In the genomic region with DNA sequence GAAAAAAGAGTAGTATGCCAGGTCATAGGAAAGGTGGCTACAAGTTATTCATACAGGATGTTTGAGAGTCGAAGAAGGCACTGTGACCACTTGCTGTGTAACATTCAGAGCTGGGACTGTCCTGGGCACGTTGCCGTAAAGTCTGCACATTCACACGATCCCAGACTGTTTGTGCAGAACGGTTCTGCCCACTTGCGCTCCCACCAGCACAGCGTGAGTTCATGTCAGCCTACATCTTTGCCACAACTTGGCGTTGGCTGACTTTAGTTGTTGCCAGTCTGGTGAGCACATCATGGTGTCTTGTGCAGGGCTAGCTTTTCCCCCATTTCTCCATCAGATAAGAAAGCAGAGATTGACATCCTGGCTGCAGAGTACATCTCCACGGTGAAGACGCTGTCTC, we compare ENCODE assay signal across 28 cellular contexts. TPM values are rescaled to one million over a fixed set of nuclear protein-coding genes. Genes with fewer than 3 reads are reported as not detected.
DNase-seq lines count a peak whose midpoint lies in the region; ATAC-seq, FAIRE-seq and TF ChIP-seq lines count a peak whose summit lies in the region.
"Had no signal": no experiment of that assay in that cellular context is flagged by ENCODE, and none has a peak within 500 bp of the region (broad histone marks: within the 10 kb centered on the region; RNA-seq: fewer than 3 reads in every experiment).

No MANE protein-coding gene starts in this region.

- TF ChIP-seq RAD21 in A549 (conservative IDR thresholded peaks at IDR 0.05 in 1 of 2, IDR thresholded peaks at IDR 0.05 in 1 of 2) (no peak), H1 (IDR thresholded peaks at IDR 0.05 in 1 of 2, conservative IDR thresholded peaks at IDR 0.05 in 1 of 2; ENCODE audit: low read depth in 2 of 2, low read length in 2 of 2) (no peak)

- CTCF ChIA-PET in A549 (lab: Yijun Ruan, JAX) (interaction anchor here (0.6 to 1.7 kb wide), 4 partner anchors 9 to 931 kb away, joined by 3 read pairs; no protein-coding TSS in a partner anchor), H1 (lab: Charles Lee; ENCODE audit: partially characterized antibody) (interaction anchor here (0.9 to 3.1 kb wide), 4 partner anchors 11 to 31 kb away, joined by 3 to 11 read pairs (median 4); no protein-coding TSS in a partner anchor)

- no peak for FAIRE-seq in A549 (lab: Jason Lieb, UNC)
- no peak for FAIRE-seq in H1 (lab: Jason Lieb, UNC)
- FAIRE-seq: A204.1, GM12891, GM19239 had no signal

- ATAC-seq in A549: peak; percentile 19 to 29; a peak in 1 of 6 replicates
- ATAC-seq in stimulated activated effector memory CD8-positive, alpha-beta T cell treated with anti-CD3 and anti-CD28 coated beads, Interleukin-12 subunit alpha, Interleukin-12 subunit beta, amount 100 ng/mL, for 72 hours: no peak

- H3K9me3 Mint-ChIP-seq in endothelial cell (ENCODE audit: unreplicated experiment) (no peaks in the 10 kb centered on the region), type B pancreatic cell (peaks cover 6% of the 10 kb centered on the region)
- H3K9me3 Mint-ChIP-seq in stimulated activated effector memory CD8-positive, alpha-beta T cell treated with anti-CD3 and anti-CD28 coated beads, Interleukin-12 subunit alpha, Interleukin-12 subunit beta, amount 100 ng/mL, for 72 hours: no peaks in the 10 kb centered on the region
- H3K9me3 Mint-ChIP-seq: CD8-positive, alpha-beta memory T cell had no signal

- H3K79me2 ChIP-seq in H1 (ENCODE audit: control insufficient read depth in 1 of 2, insufficient read depth in 2 of 2, low read length in 2 of 2): peaks cover 1 to 8% of the 10 kb centered on the region in 2 experiments; a peak in 2 of 4 replicates

- H3K27me3 ChIP-seq in H1 (replicated peaks in 1 of 4; ENCODE audit: control insufficient read depth in 3 of 4, extremely low read depth in 1 of 4, insufficient read depth in 3 of 4, low read length in 3 of 4): no peaks in the 10 kb centered on the region
- H3K27me3 ChIP-seq: BE2C, BLaER1 had no signal

- H3K14ac ChIP-seq in H1 (ENCODE audit: insufficient read length): no peak overlapping the region

- no peak overlapping the region for H3K18ac ChIP-seq in H1 (ENCODE audit: extremely low read depth, low read length)

- H3K4me1 ChIP-seq in A549 (no peaks in the 10 kb centered on the region), H1 (replicated peaks in 1 of 4; ENCODE audit: control insufficient read depth in 3 of 4, insufficient read depth in 4 of 4, low read length in 3 of 4) (no peaks in the 10 kb centered on the region)
- H3K4me1 ChIP-seq: BE2C had no signal

- no peaks in the 10 kb centered on the region for H3K27me3 Mint-ChIP-seq in endothelial cell (ENCODE audit: unreplicated experiment)
- no peaks in the 10 kb centered on the region for H3K27me3 Mint-ChIP-seq in type B pancreatic cell
- H3K27me3 Mint-ChIP-seq: CD4-positive, alpha-beta memory T cell; CD4-positive, CD25-positive, alpha-beta regulatory T cell had no signal

- no peak overlapping the region for H2BK15ac ChIP-seq in H1 (ENCODE audit: low read length)

- H3K27ac ChIP-seq in A549: no peak overlapping the region
- H3K27ac ChIP-seq in H1 (ENCODE audit: low read depth, low read length): no peak overlapping the region
- H3K27ac ChIP-seq: BLaER1 had no signal

- no peak overlapping the region for H3K27ac Mint-ChIP-seq in endothelial cell (ENCODE audit: unreplicated experiment)
- no peak overlapping the region for H3K27ac Mint-ChIP-seq in type B pancreatic cell
- H3K27ac Mint-ChIP-seq in stimulated activated effector memory CD8-positive, alpha-beta T cell treated with anti-CD3 and anti-CD28 coated beads, Interleukin-12 subunit alpha, Interleukin-12 subunit beta, amount 100 ng/mL, for 72 hours: no peak overlapping the region
- H3K27ac Mint-ChIP-seq: CD14-positive monocyte; CD4-positive, alpha-beta memory T cell had no signal

- no peak overlapping the region for H3K23ac ChIP-seq in H1 (ENCODE audit: insufficient read length)

- no peak overlapping the region for H3K9ac ChIP-seq in H1 (replicated peaks in 1 of 4; ENCODE audit: extremely low read depth in 1 of 4, low read depth in 3 of 4, low read length in 3 of 4)
- H3K9ac ChIP-seq: BLaER1 had no signal

- no peak overlapping the region for H2BK12ac ChIP-seq in H1 (ENCODE audit: low read depth, low read length)

- H3K36me3 ChIP-seq in H1 (ENCODE audit: control insufficient read depth in 2 of 4, insufficient read depth in 4 of 4, low read length in 3 of 4): peaks cover 25 to 72% (median 51%) of the 10 kb centered on the region in 4 experiments

- TF ChIP-seq CTCF in A549 (IDR thresholded peaks at IDR 0.05) (no peak), H1 (IDR thresholded peaks at IDR 0.05; ENCODE audit: control extremely low read depth in 1 of 3, insufficient read depth in 1 of 3, low read depth in 1 of 3, low read length in 3 of 3) (no peak), endothelial cell (IDR thresholded peaks at IDR 0.05; ENCODE audit: unreplicated experiment) (no peak), type B pancreatic cell (conservative IDR thresholded peaks at IDR 0.05) (no peak), GM10266 (IDR thresholded peaks at IDR 0.05; ENCODE audit: control insufficient read depth, insufficient read depth, low read depth, missing control alignments) (no peak)

- WGBS in A549 (ENCODE audit: missing lambda C conversion rate): 88% methylated on average over 10 of the region's 10 CpGs
- WGBS in H1 (ENCODE audit: extremely low coverage in 1 of 2, insufficient coverage in 1 of 2, insufficient read length in 1 of 2, insufficient replicate concordance in 2 of 2, low coverage in 1 of 2, low lambda C conversion rate in 2 of 2, missing lambda C conversion rate in 1 of 2), 2 experiments: 85% methylated on average over 10 of the region's 10 CpGs; no CpG with 5 or more reads in 1 of the 2 experiments

- H3K4me2 ChIP-seq in A549 (no peak overlapping the region), H1 (ENCODE audit: insufficient read depth in 1 of 2, low read depth in 2 of 2, low read length in 2 of 2) (no peak overlapping the region)
- H3K4me2 ChIP-seq: BLaER1 had no signal

- H4K91ac ChIP-seq in H1 (replicated peaks; ENCODE audit: insufficient read length, low read length): no peak overlapping the region

- H3K79me1 ChIP-seq in H1 (ENCODE audit: low read depth, low read length): peaks cover 2% of the 10 kb centered on the region; the same call in 1 of the 2 replicates

- H2AFZ ChIP-seq in H1 (ENCODE audit: low read length): no peak overlapping the region

- H3K56ac ChIP-seq in H1 (replicated peaks; ENCODE audit: insufficient read length, low read depth, low read length): peak overlapping the region; percentile 83

- H3K4me3 Mint-ChIP-seq in endothelial cell (ENCODE audit: unreplicated experiment) (peak overlapping the region; percentile 56), type B pancreatic cell (no peak overlapping the region)
- H3K4me3 Mint-ChIP-seq in stimulated activated effector memory CD8-positive, alpha-beta T cell treated with anti-CD3 and anti-CD28 coated beads, Interleukin-12 subunit alpha, Interleukin-12 subunit beta, amount 100 ng/mL, for 72 hours: no peak overlapping the region
- H3K4me3 Mint-ChIP-seq: CD14-positive monocyte; CD4-positive, alpha-beta memory T cell; CD8-positive, alpha-beta memory T cell had no signal

- TF ChIP-seq POLR2A in A549 (IDR thresholded peaks at IDR 0.05; ENCODE audit: low read length) (no peak), H1 (IDR thresholded peaks at IDR 0.05; ENCODE audit: control extremely low read depth in 1 of 2, low read depth in 2 of 2, low read length in 2 of 2) (no peak)

- no peak for TF ChIP-seq EP300 in A549 (IDR thresholded peaks at IDR 0.05)
- no peak for TF ChIP-seq EP300 in H1 (IDR thresholded peaks at IDR 0.05; ENCODE audit: borderline replicate concordance in 1 of 2, low read depth in 2 of 2, low read length in 2 of 2)

- no peak for DNase-seq in A549 (ENCODE audit: low read depth in 1 of 2, low spot score in 1 of 2)
- DNase-seq in Ammon's horn (ENCODE audit: low spot score): peak; percentile 51
- DNase-seq in H1 (ENCODE audit: low read depth in 1 of 2, low spot score in 2 of 2): no peak
- no peak for DNase-seq in endothelial cell (ENCODE audit: low spot score)
- no peak for DNase-seq in type B pancreatic cell (ENCODE audit: extremely low spot score, unreplicated experiment)
- no peak for DNase-seq in GM10266 (ENCODE audit: extremely low spot score)
- no peak for DNase-seq in activated gamma-delta T cell treated with Interleukin-2 at 50 U/mL for 16 hours
- DNase-seq in stimulated activated effector memory CD8-positive, alpha-beta T cell treated with anti-CD3 and anti-CD28 coated beads, Interleukin-12 subunit alpha, Interleukin-12 subunit beta, amount 100 ng/mL, for 72 hours (ENCODE audit: low spot score in 2 of 2): no peak
- DNase-seq: 8988T; AML-193; BE2C; C1 segment of cervical spinal cord; CD4-positive, alpha-beta memory T cell; CD4-positive, CD25-positive, alpha-beta regulatory T cell; CD8-positive, alpha-beta memory T cell; COR-L47; DMS 273 treated with DMSO at 0.1 percent for 48 hours; DMS153; DMS53; DMS79; DND-41; EL; GDM1 had no signal

- peak overlapping the region; percentile 72; the same call in 1 of the 2 replicates for H2BK20ac ChIP-seq in H1 (ENCODE audit: low read length)

- H4K20me1 ChIP-seq in H1 (replicated peaks in 1 of 2; ENCODE audit: control insufficient read depth in 1 of 2, insufficient read depth in 2 of 2, low read length in 2 of 2): peaks cover 2 to 10% of the 10 kb centered on the region in 2 experiments

- H2BK5ac ChIP-seq in H1 (ENCODE audit: low read depth, low read length): no peak overlapping the region

- H3K23me2 ChIP-seq in H1 (ENCODE audit: low read depth, low read length): no peaks in the 10 kb centered on the region; the same call in 1 of the 2 replicates

- H2BK120ac ChIP-seq in H1 (replicated peaks; ENCODE audit: low read depth, low read length): no peak overlapping the region

- POLR2A ChIA-PET in A549 (lab: Yijun Ruan, JAX): no interaction called here
- POLR2A ChIA-PET in H1 (lab: Charles Lee; ENCODE audit: partially characterized antibody): interaction anchor here (1.3 kb wide), 1 partner anchor 9 kb away, joined by 7 read pairs; no protein-coding TSS in a partner anchor

- H3K9me3 ChIP-seq in A549: peaks cover 15% of the 10 kb centered on the region
- H3K9me3 ChIP-seq in H1 (ENCODE audit: insufficient read depth in 2 of 2, low read depth in 1 of 2, low read length in 1 of 2): no peaks in the 10 kb centered on the region
- H3K9me3 ChIP-seq: BE2C had no signal

- no peak overlapping the region for H3K4ac ChIP-seq in H1 (replicated peaks; ENCODE audit: insufficient read length, low read depth, low read length)

- H3K36me3 Mint-ChIP-seq in endothelial cell (ENCODE audit: low read depth, unreplicated experiment) (peaks cover 31% of the 10 kb centered on the region), type B pancreatic cell (peaks cover 44% of the 10 kb centered on the region)
- peaks cover 100% of the 10 kb centered on the region for H3K36me3 Mint-ChIP-seq in stimulated activated effector memory CD8-positive, alpha-beta T cell treated with anti-CD3 and anti-CD28 coated beads, Interleukin-12 subunit alpha, Interleukin-12 subunit beta, amount 100 ng/mL, for 72 hours

- no peaks in the 10 kb centered on the region for H3K4me1 Mint-ChIP-seq in endothelial cell (ENCODE audit: unreplicated experiment)
- H3K4me1 Mint-ChIP-seq in type B pancreatic cell (ENCODE audit: unreplicated experiment): no peaks in the 10 kb centered on the region
- peaks cover 15% of the 10 kb centered on the region for H3K4me1 Mint-ChIP-seq in stimulated activated effector memory CD8-positive, alpha-beta T cell treated with anti-CD3 and anti-CD28 coated beads, Interleukin-12 subunit alpha, Interleukin-12 subunit beta, amount 100 ng/mL, for 72 hours
- H3K4me1 Mint-ChIP-seq: CD14-positive monocyte had no signal

- H3K4me3 ChIP-seq in A549 (no peak overlapping the region), H1 (ENCODE audit: extremely low read depth in 1 of 4, insufficient read depth in 2 of 4, low read depth in 3 of 4, low read length in 4 of 4) (no peak overlapping the region)
- H3K4me3 ChIP-seq: BLaER1 had no signal

- no peak overlapping the region for H4K8ac ChIP-seq in H1 (ENCODE audit: extremely low read depth, insufficient read depth, low read length)

- no peak overlapping the region for H2AK5ac ChIP-seq in H1 (ENCODE audit: low read depth, low read length)

- no peak overlapping the region for H4K5ac ChIP-seq in H1 (ENCODE audit: insufficient read length, low read depth, low read length)

RNA-seq across cellular contexts. Expression of gene ING5, which starts 7.0 kb away (rescaled TPM):
- polyA plus RNA-seq in A549 (2011; rRNA removed) (28.4 and 28.6 TPM in 2 replicates), A549 (2017; fragmentation: RNase III; extraction: RNeasy Plus Mini Kit Qiagen cat#74134 plus additional on column Dnase treatment) (29.6 to 31.0 TPM (median 30.1 TPM) in 3 replicates), H1 (2011; rRNA removed) (41.5 and 42.5 TPM in 2 replicates)
- 41.3 and 48.6 TPM in 2 replicates for polyA plus RNA-seq in A549 (2012; cell fraction: cytosol; rRNA removed)
- 77.0 and 96.2 TPM in 2 replicates for polyA plus RNA-seq in A549 (2012; cell fraction: nucleus; rRNA removed)
- polyA minus RNA-seq in A549 (2011; rRNA and poly(A)+ RNA removed): 31.8 and 32.5 TPM in 2 replicates
- 47.4 and 49.7 TPM in 2 replicates for total RNA-seq in H1 (2021; fragmentation: NEBNext Ultra II Directional; extraction: Animal tissue kit (Norgen Biotek cat#: 25700))
- 44.1 TPM for polyA plus RNA-seq in H1 (2011; cell fraction: cytosol; rRNA removed)
- polyA plus RNA-seq in H1 (2011; cell fraction: nucleus; rRNA removed): 91.5 TPM
- polyA plus RNA-seq in H1 (2012, experiment 1 of 2): 33.8 to 49.1 TPM (median 39.8 TPM) in 4 replicates
- 14.9 TPM for polyA plus RNA-seq in H1 (2012, experiment 2 of 2)
- polyA plus RNA-seq in H1 (2013, experiment 1 of 2): 22.2 TPM
- polyA plus RNA-seq in H1 (2013, experiment 2 of 2): 20.1 TPM
- polyA minus RNA-seq in H1 (2011; rRNA and poly(A)+ RNA removed): 52.8 and 60.2 TPM in 2 replicates
- 26.1 TPM for polyA minus RNA-seq in H1 (2011; cell fraction: cytosol; rRNA and poly(A)+ RNA removed)
- 42.9 TPM for polyA minus RNA-seq in H1 (2011; cell fraction: nucleus; rRNA and poly(A)+ RNA removed)
- total RNA-seq in endothelial cell (ENCODE audit: unreplicated experiment) (19.9 TPM), type B pancreatic cell (ENCODE audit: low replicate concordance) (37.6 and 48.8 TPM in 2 replicates)

RNA-seq across cellular contexts. Expression of gene DTYMK, which starts 22.3 kb away (rescaled TPM):
- 62.7 and 68.7 TPM in 2 replicates for polyA plus RNA-seq in A549 (2011; rRNA removed)
- 152 and 157 TPM in 2 replicates for polyA plus RNA-seq in A549 (2012; cell fraction: cytosol; rRNA removed)
- polyA plus RNA-seq in A549 (2012; cell fraction: nucleus; rRNA removed): 112 and 122 TPM in 2 replicates
- 90.7 to 99.5 TPM (median 98.9 TPM) in 3 replicates for polyA plus RNA-seq in A549 (2017; fragmentation: RNase III; extraction: RNeasy Plus Mini Kit Qiagen cat#74134 plus additional on column Dnase treatment)
- polyA minus RNA-seq in A549 (2011; rRNA and poly(A)+ RNA removed): 24.1 and 31.9 TPM in 2 replicates
- 69.9 and 70.5 TPM in 2 replicates for total RNA-seq in H1 (2021; fragmentation: NEBNext Ultra II Directional; extraction: Animal tissue kit (Norgen Biotek cat#: 25700))
- 58.3 and 82.3 TPM in 2 replicates for polyA plus RNA-seq in H1 (2011; rRNA removed)
- polyA plus RNA-seq in H1 (2011; cell fraction: cytosol; rRNA removed): 74.7 TPM
- 77.7 TPM for polyA plus RNA-seq in H1 (2011; cell fraction: nucleus; rRNA removed)
- 60.0 to 66.8 TPM (median 63.3 TPM) in 4 replicates for polyA plus RNA-seq in H1 (2012, experiment 1 of 2)
- 92.7 TPM for polyA plus RNA-seq in H1 (2012, experiment 2 of 2)
- polyA plus RNA-seq in H1 (2013, experiment 1 of 2): 60.0 TPM
- polyA plus RNA-seq in H1 (2013, experiment 2 of 2): 59.1 TPM
- polyA minus RNA-seq in H1 (2011; rRNA and poly(A)+ RNA removed): 19.6 and 25.7 TPM in 2 replicates
- 31.5 TPM for polyA minus RNA-seq in H1 (2011; cell fraction: cytosol; rRNA and poly(A)+ RNA removed)
- polyA minus RNA-seq in H1 (2011; cell fraction: nucleus; rRNA and poly(A)+ RNA removed): 21.3 TPM
- total RNA-seq in endothelial cell (ENCODE audit: unreplicated experiment): 42.3 TPM
- 32.7 and 66.7 TPM in 2 replicates for total RNA-seq in type B pancreatic cell (ENCODE audit: low replicate concordance)

RNA-seq across cellular contexts. Expression of gene D2HGDH, which starts 25.6 kb away (rescaled TPM):
- 6.5 and 7.0 TPM in 2 replicates for polyA plus RNA-seq in A549 (2011; rRNA removed)
- polyA plus RNA-seq in A549 (2012; cell fraction: cytosol; rRNA removed): 17.3 and 21.6 TPM in 2 replicates
- 124 and 153 TPM in 2 replicates for polyA plus RNA-seq in A549 (2012; cell fraction: nucleus; rRNA removed)
- polyA plus RNA-seq in A549 (2017; fragmentation: RNase III; extraction: RNeasy Plus Mini Kit Qiagen cat#74134 plus additional on column Dnase treatment): 16.5 to 18.8 TPM (median 18.5 TPM) in 3 replicates
- 7.9 and 15.7 TPM in 2 replicates for polyA minus RNA-seq in A549 (2011; rRNA and poly(A)+ RNA removed)
- 8.1 and 8.3 TPM in 2 replicates for total RNA-seq in H1 (2021; fragmentation: NEBNext Ultra II Directional; extraction: Animal tissue kit (Norgen Biotek cat#: 25700))
- 3.4 and 9.8 TPM in 2 replicates for polyA plus RNA-seq in H1 (2011; rRNA removed)
- polyA plus RNA-seq in H1 (2011; cell fraction: cytosol; rRNA removed): 7.6 TPM
- 34.5 TPM for polyA plus RNA-seq in H1 (2011; cell fraction: nucleus; rRNA removed)
- 7.6 to 12.7 TPM (median 8.9 TPM) in 4 replicates for polyA plus RNA-seq in H1 (2012, experiment 1 of 2)
- 3.3 TPM for polyA plus RNA-seq in H1 (2012, experiment 2 of 2)
- 4.2 TPM for polyA plus RNA-seq in H1 (2013, experiment 1 of 2)
- polyA plus RNA-seq in H1 (2013, experiment 2 of 2): 3.3 TPM
- polyA minus RNA-seq in H1 (2011; rRNA and poly(A)+ RNA removed): 5.0 and 7.3 TPM in 2 replicates
- 10.3 TPM for polyA minus RNA-seq in H1 (2011; cell fraction: cytosol; rRNA and poly(A)+ RNA removed)
- 19.0 TPM for polyA minus RNA-seq in H1 (2011; cell fraction: nucleus; rRNA and poly(A)+ RNA removed)
- total RNA-seq in endothelial cell (ENCODE audit: unreplicated experiment): 11.4 TPM
- 17.3 and 36.0 TPM in 2 replicates for total RNA-seq in type B pancreatic cell (ENCODE audit: low replicate concordance)
